13 cellular contexts compared by ENCODE assay signal in the genomic region with DNA sequence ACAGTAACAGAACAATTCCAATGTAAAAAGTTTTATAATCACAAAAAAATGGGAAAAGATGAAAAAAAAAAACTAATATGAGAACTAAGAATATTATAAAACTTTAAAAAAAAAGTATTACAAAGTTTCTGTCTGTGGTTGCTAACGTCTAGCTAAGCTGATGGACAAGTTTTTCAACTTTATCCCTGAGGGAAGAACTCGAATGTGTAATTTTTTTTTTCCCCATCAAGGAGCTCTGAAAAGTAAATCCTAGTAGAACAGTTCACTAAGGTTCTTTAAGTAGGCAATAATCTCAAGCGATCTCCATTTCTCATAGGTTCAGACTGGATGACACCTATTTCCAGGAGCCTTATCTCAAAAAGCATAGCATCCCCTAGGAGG.
"Had no signal": no experiment of that assay in that cellular context is flagged by ENCODE, and none has a peak within 500 bp of the region (broad histone marks: within the 10 kb centered on the region; RNA-seq: fewer than 3 reads in every experiment).

No MANE protein-coding gene starts in this region.

- H3K79me2 ChIP-seq: parathyroid adenoma had no signal

- H3K27me3 ChIP-seq: ascending aorta, colonic mucosa, gastroesophageal sphincter, SJCRH30, thyroid gland had no signal

- H3K4me3 Mint-ChIP-seq: activated CD4-positive, alpha-beta memory T cell treated with anti-CD3 and anti-CD28 coated beads, Interleukin-2, amount 10 ng/mL, durations not matched to agents 7 days and 5 days; activated naive CD8-positive, alpha-beta T cell treated with anti-CD3 and anti-CD28 coated beads, Interleukin-2, amount 10 ng/mL, durations not matched to agents 7 days and 5 days; naive B cell had no signal

- DNase-seq: activated CD4-positive, alpha-beta memory T cell treated with anti-CD3 and anti-CD28 coated beads, Interleukin-2, amount 10 ng/mL, durations not matched to agents 7 days and 5 days; activated CD4-positive, alpha-beta T cell treated with anti-CD3 and anti-CD28 coated beads for 1 hour; activated naive CD8-positive, alpha-beta T cell treated with anti-CD3 and anti-CD28 coated beads, Interleukin-2, amount 10 ng/mL, durations not matched to agents 7 days and 5 days; colonic mucosa; kidney; lower lobe of right lung; naive B cell; retina; SJCRH30; thyroid gland had no signal

- H3K36me3 Mint-ChIP-seq: activated naive CD8-positive, alpha-beta T cell treated with anti-CD3 and anti-CD28 coated beads, Interleukin-2, amount 10 ng/mL, durations not matched to agents 7 days and 5 days; naive B cell had no signal

- H3K4me1 ChIP-seq: ascending aorta, colonic mucosa, lower lobe of right lung, parathyroid adenoma, SJCRH30 had no signal

- H3K9ac ChIP-seq: parathyroid adenoma had no signal

- H3K9me3 ChIP-seq: ascending aorta, colonic mucosa, gastroesophageal sphincter, lower lobe of right lung, SJCRH30, thyroid gland had no signal

- H3K36me3 ChIP-seq: ascending aorta, colonic mucosa, gastroesophageal sphincter, lower lobe of right lung, SJCRH30, thyroid gland had no signal

- H3K9me3 Mint-ChIP-seq: activated naive CD8-positive, alpha-beta T cell treated with anti-CD3 and anti-CD28 coated beads, Interleukin-2, amount 10 ng/mL, durations not matched to agents 7 days and 5 days; naive B cell had no signal

- H3K4me3 ChIP-seq: ascending aorta, colonic mucosa, gastroesophageal sphincter, lower lobe of right lung, SJCRH30, thyroid gland had no signal

- H2AFZ ChIP-seq: parathyroid adenoma had no signal

- H3K27me3 Mint-ChIP-seq: activated CD4-positive, alpha-beta memory T cell treated with anti-CD3 and anti-CD28 coated beads, Interleukin-2, amount 10 ng/mL, durations not matched to agents 7 days and 5 days; activated naive CD8-positive, alpha-beta T cell treated with anti-CD3 and anti-CD28 coated beads, Interleukin-2, amount 10 ng/mL, durations not matched to agents 7 days and 5 days; naive B cell had no signal

- ATAC-seq: gastroesophageal sphincter had no signal

- H3K27ac ChIP-seq: ascending aorta, colonic mucosa, gastroesophageal sphincter, parathyroid adenoma, SJCRH30, thyroid gland had no signal

- H3K27ac Mint-ChIP-seq: activated CD4-positive, alpha-beta memory T cell treated with anti-CD3 and anti-CD28 coated beads, Interleukin-2, amount 10 ng/mL, durations not matched to agents 7 days and 5 days; activated naive CD8-positive, alpha-beta T cell treated with anti-CD3 and anti-CD28 coated beads, Interleukin-2, amount 10 ng/mL, durations not matched to agents 7 days and 5 days; naive B cell had no signal

- H3K4me1 Mint-ChIP-seq: activated CD4-positive, alpha-beta memory T cell treated with anti-CD3 and anti-CD28 coated beads, Interleukin-2, amount 10 ng/mL, durations not matched to agents 7 days and 5 days; naive B cell had no signal
